ENCODE assay signal across 9 cellular contexts in genomic region chr3:172635588-172635987, GRCh38.
DNase-seq lines count a peak whose midpoint lies in the region; ATAC-seq and TF ChIP-seq lines count a peak whose summit lies in the region.
"Had no signal": no experiment of that assay in that cellular context is flagged by ENCODE, and none has a peak within 500 bp of the region (broad histone marks: within the 10 kb centered on the region; RNA-seq: fewer than 3 reads in every experiment).

No MANE protein-coding gene starts in this region.

- H3K27me3 ChIP-seq in RWPE2 (ENCODE audit: insufficient read depth, poor library complexity, severe bottlenecking), result no peaks in the 10 kb centered on the region
- no peaks in the 10 kb centered on the region for H3K27me3 ChIP-seq in CD4-positive, alpha-beta memory T cell (ENCODE audit: insufficient read depth, low read length)

- TF ChIP-seq CTCF in RWPE2 (IDR thresholded peaks at IDR 0.05; ENCODE audit: poor library complexity, severe bottlenecking) (no peak), glutamatergic neuron (IDR thresholded peaks at IDR 0.05; ENCODE audit: partially characterized antibody, unreplicated experiment) (no peak)

- H3K9me3 Mint-ChIP-seq in activated CD8-positive, alpha-beta memory T cell treated with anti-CD3 and anti-CD28 coated beads, Interleukin-2, amount 10 ng/mL, durations not matched to agents 7 days and 5 days (ENCODE audit: low read depth), result no peaks in the 10 kb centered on the region
- H3K9me3 Mint-ChIP-seq in CD4-positive, alpha-beta memory T cell, result no peaks in the 10 kb centered on the region
- no peaks in the 10 kb centered on the region for H3K9me3 Mint-ChIP-seq in glutamatergic neuron (ENCODE audit: unreplicated experiment)
- H3K9me3 Mint-ChIP-seq: T-cell had no signal

- no peaks in the 10 kb centered on the region for H3K9me3 ChIP-seq in RWPE2 (ENCODE audit: severe bottlenecking)
- H3K9me3 ChIP-seq in CD4-positive, alpha-beta memory T cell (ENCODE audit: control insufficient read depth in 1 of 2, low read length in 2 of 2), result no peaks in the 10 kb centered on the region

- no peak overlapping the region for H3K27ac ChIP-seq in RWPE2 (ENCODE audit: poor library complexity, severe bottlenecking)
- H3K27ac ChIP-seq in CD4-positive, alpha-beta memory T cell (ENCODE audit: low read depth, low read length), result no peak overlapping the region

- CTCF ChIA-PET in activated CD8-positive, alpha-beta memory T cell treated with anti-CD3 and anti-CD28 coated beads, Interleukin-2, amount 10 ng/mL, durations not matched to agents 7 days and 5 days (lab: Charles Lee), result interaction anchor here (0.7 to 2.1 kb wide), 6 partner anchors 13 to 170 kb away, joined by 3 to 12 read pairs (median 3); no protein-coding TSS in a partner anchor
- CTCF ChIA-PET in CD4-positive, alpha-beta memory T cell (lab: Charles Lee; ENCODE audit: partially characterized antibody), result interaction anchor here (0.7 to 5.1 kb wide), 4 partner anchors 12 to 174 kb away, joined by 3 to 36 read pairs (median 4); no protein-coding TSS in a partner anchor

- no peak for DNase-seq in activated CD8-positive, alpha-beta memory T cell treated with anti-CD3 and anti-CD28 coated beads, Interleukin-2, amount 10 ng/mL, durations not matched to agents 7 days and 5 days
- no peak for DNase-seq in activated CD8-positive, alpha-beta memory T cell treated with anti-CD3 and anti-CD28 coated beads, Interleukin-2, amount 50 U/mL, for 4 hours
- DNase-seq in RWPE2 (ENCODE audit: low spot score) (no peak), glutamatergic neuron (no peak)
- peak; percentile 1 for DNase-seq in stimulated activated CD8-positive, alpha-beta memory T cell treated with anti-CD3 and anti-CD28 coated beads, Interleukin-12 subunit alpha, Interleukin-12 subunit beta, amount 100 ng/mL, for 1 hour (ENCODE audit: low read depth)
- no peak for DNase-seq in CD4-positive, alpha-beta memory T cell
- DNase-seq: T-cell had no signal

- no peak overlapping the region for H3K4me3 Mint-ChIP-seq in activated CD8-positive, alpha-beta memory T cell treated with anti-CD3 and anti-CD28 coated beads, Interleukin-2, amount 10 ng/mL, durations not matched to agents 7 days and 5 days
- no peak overlapping the region for H3K4me3 Mint-ChIP-seq in CD4-positive, alpha-beta memory T cell
- no peak overlapping the region for H3K4me3 Mint-ChIP-seq in glutamatergic neuron (ENCODE audit: unreplicated experiment)
- H3K4me3 Mint-ChIP-seq: T-cell had no signal

- POLR2A ChIA-PET in CD4-positive, alpha-beta memory T cell (lab: Charles Lee; ENCODE audit: partially characterized antibody), result no interaction called here

- H3K4me1 ChIP-seq in RWPE2 (ENCODE audit: insufficient read depth, poor library complexity, severe bottlenecking), result peaks cover 4% of the 10 kb centered on the region
- H3K4me1 ChIP-seq in CD4-positive, alpha-beta memory T cell (ENCODE audit: insufficient read depth, low read length), result no peaks in the 10 kb centered on the region

- intact Hi-C loops in CD4-positive, alpha-beta memory T cell (cut with micrococcal nuclease), result no loop called here

- H3K4me3 ChIP-seq in RWPE2 (ENCODE audit: severe bottlenecking), result no peak overlapping the region
- H3K4me3 ChIP-seq in CD4-positive, alpha-beta memory T cell (ENCODE audit: low read length in 2 of 2), result no peak overlapping the region

- no peaks in the 10 kb centered on the region for H3K27me3 Mint-ChIP-seq in activated CD8-positive, alpha-beta memory T cell treated with anti-CD3 and anti-CD28 coated beads, Interleukin-2, amount 10 ng/mL, durations not matched to agents 7 days and 5 days
- no peaks in the 10 kb centered on the region for H3K27me3 Mint-ChIP-seq in CD4-positive, alpha-beta memory T cell
- H3K27me3 Mint-ChIP-seq in glutamatergic neuron (ENCODE audit: unreplicated experiment), result no peaks in the 10 kb centered on the region
- H3K27me3 Mint-ChIP-seq: T-cell had no signal

- peaks cover 20% of the 10 kb centered on the region for H3K36me3 ChIP-seq in RWPE2 (ENCODE audit: low read depth)
- H3K36me3 ChIP-seq in CD4-positive, alpha-beta memory T cell (ENCODE audit: insufficient read depth, low read length), result no peaks in the 10 kb centered on the region

- ATAC-seq in activated CD8-positive, alpha-beta memory T cell treated with anti-CD3 and anti-CD28 coated beads, Interleukin-2, amount 10 ng/mL, durations not matched to agents 7 days and 5 days, result peak; percentile 98
- ATAC-seq in HG02852 (IDR thresholded peaks at IDR 0.05; ENCODE audit: unreplicated experiment) (peak; percentile 100), RWPE2 (ENCODE audit: low read depth) (peak; percentile 59; the same call in 2 of the 3 replicates), HG02970 (IDR thresholded peaks at IDR 0.05; ENCODE audit: low FRiP score, unreplicated experiment) (no peak)

- peaks cover 16% of the 10 kb centered on the region for H3K4me1 Mint-ChIP-seq in activated CD8-positive, alpha-beta memory T cell treated with anti-CD3 and anti-CD28 coated beads, Interleukin-2, amount 10 ng/mL, durations not matched to agents 7 days and 5 days
- H3K4me1 Mint-ChIP-seq in CD4-positive, alpha-beta memory T cell, result peaks cover 0 to 6% (median 2%) of the 10 kb centered on the region in 4 donors
- H3K4me1 Mint-ChIP-seq in glutamatergic neuron (ENCODE audit: low read depth, unreplicated experiment), result no peaks in the 10 kb centered on the region

- H3K36me3 Mint-ChIP-seq in activated CD8-positive, alpha-beta memory T cell treated with anti-CD3 and anti-CD28 coated beads, Interleukin-2, amount 10 ng/mL, durations not matched to agents 7 days and 5 days, result peaks cover 10% of the 10 kb centered on the region
- H3K36me3 Mint-ChIP-seq in CD4-positive, alpha-beta memory T cell, result peaks cover 4 to 21% of the 10 kb centered on the region in 2 donors
- no peaks in the 10 kb centered on the region for H3K36me3 Mint-ChIP-seq in glutamatergic neuron (ENCODE audit: unreplicated experiment)

- H3K27ac Mint-ChIP-seq in activated CD8-positive, alpha-beta memory T cell treated with anti-CD3 and anti-CD28 coated beads, Interleukin-2, amount 10 ng/mL, durations not matched to agents 7 days and 5 days, result peak overlapping the region; percentile 30
- H3K27ac Mint-ChIP-seq in CD4-positive, alpha-beta memory T cell, result no peak overlapping the region
- H3K27ac Mint-ChIP-seq in glutamatergic neuron (ENCODE audit: unreplicated experiment), result no peak overlapping the region
- H3K27ac Mint-ChIP-seq: T-cell had no signal
